1 cellular context compared by ENCODE assay signal in genomic region chr19:1830978-1831377, GRCh38.
TF ChIP-seq lines count a peak whose summit lies in the region.

No MANE protein-coding gene starts in this region.

TF ChIP-seq in WTC11, 78 proteins besides CTCF, POLR2A, EP300 and RAD21 (continued from another document):
- TF ChIP-seq, protein P1, sequence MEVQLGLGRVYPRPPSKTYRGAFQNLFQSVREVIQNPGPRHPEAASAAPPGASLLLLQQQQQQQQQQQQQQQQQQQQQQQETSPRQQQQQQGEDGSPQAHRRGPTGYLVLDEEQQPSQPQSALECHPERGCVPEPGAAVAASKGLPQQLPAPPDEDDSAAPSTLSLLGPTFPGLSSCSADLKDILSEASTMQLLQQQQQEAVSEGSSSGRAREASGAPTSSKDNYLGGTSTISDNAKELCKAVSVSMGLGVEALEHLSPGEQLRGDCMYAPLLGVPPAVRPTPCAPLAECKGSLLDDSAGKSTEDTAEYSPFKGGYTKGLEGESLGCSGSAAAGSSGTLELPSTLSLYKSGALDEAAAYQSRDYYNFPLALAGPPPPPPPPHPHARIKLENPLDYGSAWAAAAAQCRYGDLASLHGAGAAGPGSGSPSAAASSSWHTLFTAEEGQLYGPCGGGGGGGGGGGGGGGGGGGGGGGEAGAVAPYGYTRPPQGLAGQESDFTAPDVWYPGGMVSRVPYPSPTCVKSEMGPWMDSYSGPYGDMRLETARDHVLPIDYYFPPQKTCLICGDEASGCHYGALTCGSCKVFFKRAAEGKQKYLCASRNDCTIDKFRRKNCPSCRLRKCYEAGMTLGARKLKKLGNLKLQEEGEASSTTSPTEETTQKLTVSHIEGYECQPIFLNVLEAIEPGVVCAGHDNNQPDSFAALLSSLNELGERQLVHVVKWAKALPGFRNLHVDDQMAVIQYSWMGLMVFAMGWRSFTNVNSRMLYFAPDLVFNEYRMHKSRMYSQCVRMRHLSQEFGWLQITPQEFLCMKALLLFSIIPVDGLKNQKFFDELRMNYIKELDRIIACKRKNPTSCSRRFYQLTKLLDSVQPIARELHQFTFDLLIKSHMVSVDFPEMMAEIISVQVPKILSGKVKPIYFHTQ (CRISPR knock-in tag; IDR thresholded peaks at IDR 0.05) = no peak
- no peak for TF ChIP-seq E2F1 (CRISPR knock-in tag; IDR thresholded peaks at IDR 0.05)
- no peak for TF ChIP-seq RORB (CRISPR knock-in tag; IDR thresholded peaks at IDR 0.05)
- TF ChIP-seq MYBL2 (CRISPR knock-in tag; IDR thresholded peaks at IDR 0.05) = no peak
- no peak for TF ChIP-seq AFF4 (CRISPR knock-in tag; IDR thresholded peaks at IDR 0.05; ENCODE audit: borderline replicate concordance)
- TF ChIP-seq, protein P2, sequence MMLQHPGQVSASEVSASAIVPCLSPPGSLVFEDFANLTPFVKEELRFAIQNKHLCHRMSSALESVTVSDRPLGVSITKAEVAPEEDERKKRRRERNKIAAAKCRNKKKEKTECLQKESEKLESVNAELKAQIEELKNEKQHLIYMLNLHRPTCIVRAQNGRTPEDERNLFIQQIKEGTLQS (CRISPR knock-in tag; conservative IDR thresholded peaks at IDR 0.05) = no peak
- TF ChIP-seq ELF4 (CRISPR knock-in tag; IDR thresholded peaks at IDR 0.05; ENCODE audit: low read depth) = no peak
- TF ChIP-seq, protein P3, sequence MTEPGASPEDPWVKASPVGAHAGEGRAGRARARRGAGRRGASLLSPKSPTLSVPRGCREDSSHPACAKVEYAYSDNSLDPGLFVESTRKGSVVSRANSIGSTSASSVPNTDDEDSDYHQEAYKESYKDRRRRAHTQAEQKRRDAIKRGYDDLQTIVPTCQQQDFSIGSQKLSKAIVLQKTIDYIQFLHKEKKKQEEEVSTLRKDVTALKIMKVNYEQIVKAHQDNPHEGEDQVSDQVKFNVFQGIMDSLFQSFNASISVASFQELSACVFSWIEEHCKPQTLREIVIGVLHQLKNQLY (CRISPR knock-in tag; IDR thresholded peaks at IDR 0.05) = no peak
- TF ChIP-seq ZNF671 (CRISPR knock-in tag; IDR thresholded peaks at IDR 0.05) = no peak
- no peak for TF ChIP-seq HMGA2 (CRISPR knock-in tag; IDR thresholded peaks at IDR 0.05)
- no peak for TF ChIP-seq CREM (CRISPR knock-in tag; IDR thresholded peaks at IDR 0.05)
TF ChIP-seq in WTC11: peak in this region for 0.
